ENCODE assay signal across 8 cellular contexts in the genomic region with DNA sequence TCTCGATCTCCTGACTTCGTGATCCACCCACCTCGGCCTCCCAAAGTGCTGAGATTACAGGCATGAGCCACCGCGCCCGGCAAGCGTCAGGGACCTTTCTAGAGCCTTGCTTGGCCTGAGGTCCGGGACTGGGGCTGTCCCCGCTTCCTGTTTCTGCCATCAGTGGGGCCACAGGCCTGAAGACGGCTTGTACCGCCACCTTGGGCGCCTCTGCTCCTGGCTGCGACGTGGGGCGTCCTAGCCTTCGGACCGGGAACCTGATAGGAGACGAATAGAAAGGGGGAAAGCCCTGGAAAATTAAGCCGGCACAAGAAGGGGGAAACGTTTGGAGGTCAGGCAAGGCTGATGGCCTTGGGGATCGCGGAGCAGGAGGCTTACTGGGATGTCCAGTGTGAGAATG. TPM values are rescaled to one million over a fixed set of nuclear protein-coding genes. Genes with fewer than 3 reads are reported as not detected.
A peak's percentile ranks its signal among the peaks of the same experiment; 100 is the strongest.
DNase-seq lines count a peak whose midpoint lies in the region; ATAC-seq, FAIRE-seq and TF ChIP-seq lines count a peak whose summit lies in the region.

No MANE protein-coding gene starts in this region.

- no peak for FAIRE-seq in HepG2 (lab: Jason Lieb, UNC)

- TF ChIP-seq CTCF in HepG2 (CRISPR knock-in tag; IDR thresholded peaks at IDR 0.05) (no peak), tibial artery (IDR thresholded peaks at IDR 0.05) (no peak)

- peak; percentile 10 for DNase-seq in activated CD4-positive, alpha-beta T cell treated with anti-CD3 and anti-CD28 coated beads for 48 hours
- DNase-seq in activated CD4-positive, alpha-beta T cell treated with anti-CD3 and anti-CD28 coated beads, Interleukin-2, amount 50 U/mL, for 1 hour = no peak
- DNase-seq in activated naive CD8-positive, alpha-beta T cell treated with anti-CD3 and anti-CD28 coated beads, Interleukin-2, amount 50 U/mL, for 24 hours = peak; percentile 20
- no peak for DNase-seq in HepG2 (ENCODE audit: low spot score)
- peak in 1 of 2 donors; percentile 20 for DNase-seq in tibial artery

- no peaks in the 10 kb centered on the region for H3K9me3 ChIP-seq in HepG2 (ENCODE audit: low read length)
- no peaks in the 10 kb centered on the region for H3K9me3 ChIP-seq in tibial artery

- H2AFZ ChIP-seq in HepG2 (ENCODE audit: low read length) = no peak overlapping the region

- no peak for TF ChIP-seq RAD21 in HepG2 (CRISPR knock-in tag; IDR thresholded peaks at IDR 0.05)

- in situ Hi-C loops in HepG2 (cut with HindIII; ENCODE audit: extremely low pct_ligation_motif_present, low pct_unique_long_range_greater_than_20kb) = loop anchor here (5.0 to 25.0 kb wide), 3 partner anchors 438 to 675 kb away; no protein-coding TSS in a partner anchor

- no peaks in the 10 kb centered on the region for H3K9me3 Mint-ChIP-seq in activated naive CD8-positive, alpha-beta T cell treated with anti-CD3 and anti-CD28 coated beads, Interleukin-2, amount 50 U/mL, for 24 hours

- H3K36me3 Mint-ChIP-seq in activated naive CD8-positive, alpha-beta T cell treated with anti-CD3 and anti-CD28 coated beads, Interleukin-2, amount 50 U/mL, for 24 hours (ENCODE audit: low read depth) = no peaks in the 10 kb centered on the region

- H3K27me3 ChIP-seq in HepG2 (ENCODE audit: control insufficient read depth in 1 of 2, insufficient read depth in 2 of 2, low read length in 2 of 2) = no peaks in the 10 kb centered on the region
- H3K27me3 ChIP-seq in tibial artery = no peaks in the 10 kb centered on the region

- H3K27me3 Mint-ChIP-seq in activated naive CD8-positive, alpha-beta T cell treated with anti-CD3 and anti-CD28 coated beads, Interleukin-2, amount 50 U/mL, for 24 hours = no peaks in the 10 kb centered on the region

- H3K4me3 ChIP-seq in HepG2 (replicated peaks in 1 of 3; ENCODE audit: insufficient read depth in 1 of 3, low read depth in 2 of 3, low read length in 3 of 3) (peak overlapping the region in 1 of 3 experiments; percentile 7; a peak in 1 of 6 replicates), tibial artery (peak overlapping the region; percentile 58 to 85)

- H3K79me2 ChIP-seq in HepG2 (ENCODE audit: insufficient read depth, low read length) = no peaks in the 10 kb centered on the region

- peak overlapping the region; percentile 93; the same call in 1 of the 2 replicates for H3K4me2 ChIP-seq in HepG2 (ENCODE audit: low read depth, low read length)

- 95% methylated on average over 20 of the region's 22 CpGs for WGBS in HepG2 (ENCODE audit: low lambda C conversion rate)

- no peaks in the 10 kb centered on the region for H3K36me3 ChIP-seq in HepG2 (replicated peaks in 1 of 2; ENCODE audit: control insufficient read depth in 1 of 2, insufficient read depth in 2 of 2, low read length in 2 of 2)
- no peaks in the 10 kb centered on the region for H3K36me3 ChIP-seq in tibial artery

- POLR2A ChIA-PET in HepG2 (lab: Yijun Ruan, JAX) = interaction anchor here (1.0 to 2.8 kb wide), 4 partner anchors 35 to 512 kb away, joined by 4 to 9 read pairs (median 6); partner anchors contain the start of gene RNF6

- H3K4me1 Mint-ChIP-seq in activated naive CD8-positive, alpha-beta T cell treated with anti-CD3 and anti-CD28 coated beads, Interleukin-2, amount 50 U/mL, for 24 hours = peaks cover 26% of the 10 kb centered on the region

- CTCF ChIA-PET in HepG2 (lab: Yijun Ruan, JAX; ENCODE audit: low intra/inter-chr PET ratio, low total read pairs) = interaction anchor here (1.9 kb wide), 1 partner anchor 310 kb away, joined by 14 read pairs; no protein-coding TSS in a partner anchor

- intact Hi-C loops in HepG2 (cut with micrococcal nuclease; ENCODE audit: unreplicated experiment) = loop anchor here (2.0 to 5.0 kb wide), 3 partner anchors 36 to 215 kb away; partner anchors contain the start of gene RNF6
- intact Hi-C loops in tibial artery (cut with DNase I; ENCODE audit: low total_unique reads) = no loop called here

- H3K4me1 ChIP-seq in HepG2 (ENCODE audit: insufficient read depth, low read length) (peaks cover 17% of the 10 kb centered on the region; the same call in 1 of the 2 replicates), tibial artery (peaks cover 0 to 10% (median 6%) of the 10 kb centered on the region in 4 donors)

- TF ChIP-seq POLR2A in HepG2 (IDR thresholded peaks at IDR 0.05; ENCODE audit: insufficient read depth in 1 of 2, low read depth in 2 of 2, low read length in 2 of 2) = no peak

- no peak overlapping the region for H3K27ac ChIP-seq in HepG2 (ENCODE audit: extremely low read length, insufficient read depth, low read length)
- H3K27ac ChIP-seq in tibial artery = peak overlapping the region; percentile 72 to 78

- no peak for TF ChIP-seq EP300 in HepG2 (IDR thresholded peaks at IDR 0.05; ENCODE audit: low read depth in 2 of 2, low read length in 2 of 2)
- TF ChIP-seq EP300 in HepG2 (CRISPR knock-in tag; IDR thresholded peaks at IDR 0.05; ENCODE audit: borderline replicate concordance) = no peak

- peak overlapping the region; percentile 86 for H3K4me3 Mint-ChIP-seq in activated naive CD8-positive, alpha-beta T cell treated with anti-CD3 and anti-CD28 coated beads, Interleukin-2, amount 50 U/mL, for 24 hours

- BruUV-seq in HepG2 (replicated peaks; lab: Mats Ljungman, UMichigan) = no TSS peak

- H3K9ac ChIP-seq in HepG2 (ENCODE audit: insufficient read depth, low read depth, low read length) = no peak overlapping the region

- H4K20me1 ChIP-seq in HepG2 (ENCODE audit: insufficient read depth, low read length) = no peaks in the 10 kb centered on the region

- ATAC-seq in activated naive CD8-positive, alpha-beta T cell treated with anti-CD3 and anti-CD28 coated beads, Interleukin-2, amount 50 U/mL, for 24 hours = no peak
- ATAC-seq in HepG2 (no peak), GM21447 (IDR thresholded peaks at IDR 0.05; ENCODE audit: unreplicated experiment) (no peak), GM19395 (IDR thresholded peaks at IDR 0.05; ENCODE audit: unreplicated experiment) (no peak), HG02852 (IDR thresholded peaks at IDR 0.05; ENCODE audit: unreplicated experiment) (no peak)

- peak overlapping the region; percentile 95 for H3K27ac Mint-ChIP-seq in activated naive CD8-positive, alpha-beta T cell treated with anti-CD3 and anti-CD28 coated beads, Interleukin-2, amount 50 U/mL, for 24 hours

TF ChIP-seq in HepG2, 621 proteins besides CTCF, POLR2A, EP300 and RAD21:
- TF ChIP-seq ZNF549 (CRISPR knock-in tag; IDR thresholded peaks at IDR 0.05) = no peak

RNA-seq across cellular contexts. Expression of gene RNF6, which starts 35.1 kb away (rescaled TPM):
- total RNA-seq in HepG2 (2016; rRNA removed; fragmentation: Illumina TruSeq; extraction: Trizol) = 36.8 and 57.0 TPM in 2 replicates
- 3.7 and 5.1 TPM in 2 replicates for total RNA-seq in HepG2 (2016; cell fraction: cytosol; rRNA removed; fragmentation: Illumina TruSeq; extraction: Trizol; ENCODE audit: low read depth)
- total RNA-seq in HepG2 (2016; cell fraction: insoluble cytoplasmic fraction; rRNA removed; fragmentation: Illumina TruSeq; extraction: Trizol) = 36.4 and 55.9 TPM in 2 replicates
- total RNA-seq in HepG2 (2016; cell fraction: membrane; rRNA removed; fragmentation: Illumina TruSeq; extraction: Trizol) = 17.4 and 17.7 TPM in 2 replicates
- 20.6 and 28.2 TPM in 2 replicates for total RNA-seq in HepG2 (2016; cell fraction: nucleus; rRNA removed; fragmentation: Illumina TruSeq; extraction: Trizol)
- 11.2 and 14.6 TPM in 2 replicates for polyA plus RNA-seq in HepG2 (2011; rRNA removed)
- 6.3 and 9.5 TPM in 2 replicates for polyA plus RNA-seq in HepG2 (2011; cell fraction: cytosol; rRNA removed)
- polyA plus RNA-seq in HepG2 (2011; cell fraction: nucleus; rRNA removed) = 9.8 and 10.1 TPM in 2 replicates
- 13.6 and 16.9 TPM in 2 replicates for polyA plus RNA-seq in HepG2 (2012)
- polyA plus RNA-seq in HepG2 (2016; cell fraction: cytosol; fragmentation: Illumina TruSeq; extraction: Trizol; ENCODE audit: low read depth) = 1.6 and 2.4 TPM in 2 replicates
- 38.4 and 39.3 TPM in 2 replicates for polyA plus RNA-seq in HepG2 (2016; cell fraction: insoluble cytoplasmic fraction; fragmentation: Illumina TruSeq; extraction: Trizol; ENCODE audit: low read depth)
- 6.1 and 6.2 TPM in 2 replicates for polyA plus RNA-seq in HepG2 (2016; cell fraction: membrane; fragmentation: Illumina TruSeq; extraction: Trizol; ENCODE audit: low read depth)
- polyA plus RNA-seq in HepG2 (2016; cell fraction: nucleus; fragmentation: Illumina TruSeq; extraction: Trizol; ENCODE audit: insufficient read depth, low read depth) = 22.4 and 23.7 TPM in 2 replicates
- 18.3 and 22.6 TPM in 2 replicates for polyA minus RNA-seq in HepG2 (2011; rRNA and poly(A)+ RNA removed; ENCODE audit: low replicate concordance)
- polyA minus RNA-seq in HepG2 (2011; cell fraction: cytosol; rRNA and poly(A)+ RNA removed) = 13.7 and 16.2 TPM in 2 replicates
- 27.4 and 33.7 TPM in 2 replicates for polyA minus RNA-seq in HepG2 (2011; cell fraction: nucleus; rRNA and poly(A)+ RNA removed)

Comparison
In these comparisons a context has a peak if more than half of its experiments do, and no peak if none do; other contexts are left out.
1. DNase-seq: peak in activated CD4-positive, alpha-beta T cell treated with anti-CD3 and anti-CD28 coated beads for 48 hours (single experiment) and activated naive CD8-positive, alpha-beta T cell treated with anti-CD3 and anti-CD28 coated beads, Interleukin-2, amount 50 U/mL, for 24 hours (single experiment); none in activated CD4-positive, alpha-beta T cell treated with anti-CD3 and anti-CD28 coated beads, Interleukin-2, amount 50 U/mL, for 1 hour (single experiment) and HepG2 (single experiment).